In the genomic region with DNA sequence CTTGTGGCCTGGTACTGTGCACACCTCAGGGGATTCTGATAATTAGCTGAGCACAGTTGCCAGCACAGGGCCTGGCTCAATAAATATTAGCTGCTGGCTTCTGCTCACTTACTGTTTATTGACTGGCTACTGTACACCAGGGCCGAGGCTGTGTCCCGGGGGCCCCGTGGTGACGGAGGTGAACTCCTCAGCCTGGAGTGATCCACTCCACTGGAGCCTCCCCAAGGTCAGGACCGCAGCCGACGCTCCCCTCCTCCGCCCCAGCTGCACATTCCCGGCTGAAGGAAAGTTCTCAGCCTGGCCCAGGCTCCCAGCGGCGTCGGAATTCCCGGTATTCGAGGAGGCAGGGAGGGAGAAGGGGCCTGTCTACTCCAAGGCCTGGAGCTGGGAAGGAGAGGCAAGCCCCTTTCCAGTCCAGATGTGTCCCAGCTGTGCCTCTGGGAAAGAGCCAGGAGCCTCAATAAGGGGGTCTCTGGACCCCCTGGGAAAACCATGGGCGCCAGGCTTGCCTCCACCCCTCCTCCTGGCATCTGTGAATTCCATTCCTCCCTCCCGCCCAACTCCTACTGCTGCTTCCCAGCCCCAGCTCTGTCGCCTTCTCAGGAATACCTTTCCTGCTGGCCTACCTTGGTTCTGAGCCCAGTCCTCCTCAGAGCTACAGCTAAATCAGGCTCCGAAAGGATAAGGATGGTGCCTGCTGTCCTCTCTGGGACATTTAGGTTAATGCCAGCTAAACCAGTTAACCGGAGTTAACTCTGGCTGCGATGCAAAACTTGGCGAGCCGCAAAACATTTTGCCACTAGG, we compare ENCODE assay signal across 1 cellular context.
TF ChIP-seq lines count a peak whose summit lies in the region.

No MANE protein-coding gene starts in this region.

TF ChIP-seq in HepG2, 621 proteins besides CTCF, POLR2A, EP300 and RAD21 (continued from another document and continues in another):
- TF ChIP-seq, protein P1, sequence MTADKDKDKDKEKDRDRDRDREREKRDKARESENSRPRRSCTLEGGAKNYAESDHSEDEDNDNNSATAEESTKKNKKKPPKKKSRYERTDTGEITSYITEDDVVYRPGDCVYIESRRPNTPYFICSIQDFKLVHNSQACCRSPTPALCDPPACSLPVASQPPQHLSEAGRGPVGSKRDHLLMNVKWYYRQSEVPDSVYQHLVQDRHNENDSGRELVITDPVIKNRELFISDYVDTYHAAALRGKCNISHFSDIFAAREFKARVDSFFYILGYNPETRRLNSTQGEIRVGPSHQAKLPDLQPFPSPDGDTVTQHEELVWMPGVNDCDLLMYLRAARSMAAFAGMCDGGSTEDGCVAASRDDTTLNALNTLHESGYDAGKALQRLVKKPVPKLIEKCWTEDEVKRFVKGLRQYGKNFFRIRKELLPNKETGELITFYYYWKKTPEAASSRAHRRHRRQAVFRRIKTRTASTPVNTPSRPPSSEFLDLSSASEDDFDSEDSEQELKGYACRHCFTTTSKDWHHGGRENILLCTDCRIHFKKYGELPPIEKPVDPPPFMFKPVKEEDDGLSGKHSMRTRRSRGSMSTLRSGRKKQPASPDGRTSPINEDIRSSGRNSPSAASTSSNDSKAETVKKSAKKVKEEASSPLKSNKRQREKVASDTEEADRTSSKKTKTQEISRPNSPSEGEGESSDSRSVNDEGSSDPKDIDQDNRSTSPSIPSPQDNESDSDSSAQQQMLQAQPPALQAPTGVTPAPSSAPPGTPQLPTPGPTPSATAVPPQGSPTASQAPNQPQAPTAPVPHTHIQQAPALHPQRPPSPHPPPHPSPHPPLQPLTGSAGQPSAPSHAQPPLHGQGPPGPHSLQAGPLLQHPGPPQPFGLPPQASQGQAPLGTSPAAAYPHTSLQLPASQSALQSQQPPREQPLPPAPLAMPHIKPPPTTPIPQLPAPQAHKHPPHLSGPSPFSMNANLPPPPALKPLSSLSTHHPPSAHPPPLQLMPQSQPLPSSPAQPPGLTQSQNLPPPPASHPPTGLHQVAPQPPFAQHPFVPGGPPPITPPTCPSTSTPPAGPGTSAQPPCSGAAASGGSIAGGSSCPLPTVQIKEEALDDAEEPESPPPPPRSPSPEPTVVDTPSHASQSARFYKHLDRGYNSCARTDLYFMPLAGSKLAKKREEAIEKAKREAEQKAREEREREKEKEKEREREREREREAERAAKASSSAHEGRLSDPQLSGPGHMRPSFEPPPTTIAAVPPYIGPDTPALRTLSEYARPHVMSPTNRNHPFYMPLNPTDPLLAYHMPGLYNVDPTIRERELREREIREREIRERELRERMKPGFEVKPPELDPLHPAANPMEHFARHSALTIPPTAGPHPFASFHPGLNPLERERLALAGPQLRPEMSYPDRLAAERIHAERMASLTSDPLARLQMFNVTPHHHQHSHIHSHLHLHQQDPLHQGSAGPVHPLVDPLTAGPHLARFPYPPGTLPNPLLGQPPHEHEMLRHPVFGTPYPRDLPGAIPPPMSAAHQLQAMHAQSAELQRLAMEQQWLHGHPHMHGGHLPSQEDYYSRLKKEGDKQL (CRISPR knock-in tag; IDR thresholded peaks at IDR 0.05; ENCODE audit: low read depth), result no peak
- TF ChIP-seq ASH2L (IDR thresholded peaks at IDR 0.05; ENCODE audit: insufficient read length, low read depth, low read length), result peak; percentile 28
- no peak for TF ChIP-seq RFX5 (IDR thresholded peaks at IDR 0.05; ENCODE audit: low read depth, low read length)
- no peak for TF ChIP-seq ZNF180 (CRISPR knock-in tag; IDR thresholded peaks at IDR 0.05; ENCODE audit: borderline replicate concordance, low read depth)
- no peak for TF ChIP-seq FOXC1 (CRISPR knock-in tag; IDR thresholded peaks at IDR 0.05; ENCODE audit: borderline replicate concordance)
- TF ChIP-seq, protein P2, sequence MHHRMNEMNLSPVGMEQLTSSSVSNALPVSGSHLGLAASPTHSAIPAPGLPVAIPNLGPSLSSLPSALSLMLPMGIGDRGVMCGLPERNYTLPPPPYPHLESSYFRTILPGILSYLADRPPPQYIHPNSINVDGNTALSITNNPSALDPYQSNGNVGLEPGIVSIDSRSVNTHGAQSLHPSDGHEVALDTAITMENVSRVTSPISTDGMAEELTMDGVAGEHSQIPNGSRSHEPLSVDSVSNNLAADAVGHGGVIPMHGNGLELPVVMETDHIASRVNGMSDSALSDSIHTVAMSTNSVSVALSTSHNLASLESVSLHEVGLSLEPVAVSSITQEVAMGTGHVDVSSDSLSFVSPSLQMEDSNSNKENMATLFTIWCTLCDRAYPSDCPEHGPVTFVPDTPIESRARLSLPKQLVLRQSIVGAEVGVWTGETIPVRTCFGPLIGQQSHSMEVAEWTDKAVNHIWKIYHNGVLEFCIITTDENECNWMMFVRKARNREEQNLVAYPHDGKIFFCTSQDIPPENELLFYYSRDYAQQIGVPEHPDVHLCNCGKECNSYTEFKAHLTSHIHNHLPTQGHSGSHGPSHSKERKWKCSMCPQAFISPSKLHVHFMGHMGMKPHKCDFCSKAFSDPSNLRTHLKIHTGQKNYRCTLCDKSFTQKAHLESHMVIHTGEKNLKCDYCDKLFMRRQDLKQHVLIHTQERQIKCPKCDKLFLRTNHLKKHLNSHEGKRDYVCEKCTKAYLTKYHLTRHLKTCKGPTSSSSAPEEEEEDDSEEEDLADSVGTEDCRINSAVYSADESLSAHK (CRISPR knock-in tag; IDR thresholded peaks at IDR 0.05; ENCODE audit: borderline replicate concordance), result no peak
- no peak for TF ChIP-seq CC2D1A (CRISPR knock-in tag; IDR thresholded peaks at IDR 0.05)
- no peak for TF ChIP-seq ZNF577 (CRISPR knock-in tag; IDR thresholded peaks at IDR 0.05; ENCODE audit: borderline replicate concordance, low read depth)
- no peak for TF ChIP-seq ATF7 (IDR thresholded peaks at IDR 0.05)
- no peak for TF ChIP-seq ATF7 (CRISPR knock-in tag; IDR thresholded peaks at IDR 0.05)
- TF ChIP-seq, protein P3, sequence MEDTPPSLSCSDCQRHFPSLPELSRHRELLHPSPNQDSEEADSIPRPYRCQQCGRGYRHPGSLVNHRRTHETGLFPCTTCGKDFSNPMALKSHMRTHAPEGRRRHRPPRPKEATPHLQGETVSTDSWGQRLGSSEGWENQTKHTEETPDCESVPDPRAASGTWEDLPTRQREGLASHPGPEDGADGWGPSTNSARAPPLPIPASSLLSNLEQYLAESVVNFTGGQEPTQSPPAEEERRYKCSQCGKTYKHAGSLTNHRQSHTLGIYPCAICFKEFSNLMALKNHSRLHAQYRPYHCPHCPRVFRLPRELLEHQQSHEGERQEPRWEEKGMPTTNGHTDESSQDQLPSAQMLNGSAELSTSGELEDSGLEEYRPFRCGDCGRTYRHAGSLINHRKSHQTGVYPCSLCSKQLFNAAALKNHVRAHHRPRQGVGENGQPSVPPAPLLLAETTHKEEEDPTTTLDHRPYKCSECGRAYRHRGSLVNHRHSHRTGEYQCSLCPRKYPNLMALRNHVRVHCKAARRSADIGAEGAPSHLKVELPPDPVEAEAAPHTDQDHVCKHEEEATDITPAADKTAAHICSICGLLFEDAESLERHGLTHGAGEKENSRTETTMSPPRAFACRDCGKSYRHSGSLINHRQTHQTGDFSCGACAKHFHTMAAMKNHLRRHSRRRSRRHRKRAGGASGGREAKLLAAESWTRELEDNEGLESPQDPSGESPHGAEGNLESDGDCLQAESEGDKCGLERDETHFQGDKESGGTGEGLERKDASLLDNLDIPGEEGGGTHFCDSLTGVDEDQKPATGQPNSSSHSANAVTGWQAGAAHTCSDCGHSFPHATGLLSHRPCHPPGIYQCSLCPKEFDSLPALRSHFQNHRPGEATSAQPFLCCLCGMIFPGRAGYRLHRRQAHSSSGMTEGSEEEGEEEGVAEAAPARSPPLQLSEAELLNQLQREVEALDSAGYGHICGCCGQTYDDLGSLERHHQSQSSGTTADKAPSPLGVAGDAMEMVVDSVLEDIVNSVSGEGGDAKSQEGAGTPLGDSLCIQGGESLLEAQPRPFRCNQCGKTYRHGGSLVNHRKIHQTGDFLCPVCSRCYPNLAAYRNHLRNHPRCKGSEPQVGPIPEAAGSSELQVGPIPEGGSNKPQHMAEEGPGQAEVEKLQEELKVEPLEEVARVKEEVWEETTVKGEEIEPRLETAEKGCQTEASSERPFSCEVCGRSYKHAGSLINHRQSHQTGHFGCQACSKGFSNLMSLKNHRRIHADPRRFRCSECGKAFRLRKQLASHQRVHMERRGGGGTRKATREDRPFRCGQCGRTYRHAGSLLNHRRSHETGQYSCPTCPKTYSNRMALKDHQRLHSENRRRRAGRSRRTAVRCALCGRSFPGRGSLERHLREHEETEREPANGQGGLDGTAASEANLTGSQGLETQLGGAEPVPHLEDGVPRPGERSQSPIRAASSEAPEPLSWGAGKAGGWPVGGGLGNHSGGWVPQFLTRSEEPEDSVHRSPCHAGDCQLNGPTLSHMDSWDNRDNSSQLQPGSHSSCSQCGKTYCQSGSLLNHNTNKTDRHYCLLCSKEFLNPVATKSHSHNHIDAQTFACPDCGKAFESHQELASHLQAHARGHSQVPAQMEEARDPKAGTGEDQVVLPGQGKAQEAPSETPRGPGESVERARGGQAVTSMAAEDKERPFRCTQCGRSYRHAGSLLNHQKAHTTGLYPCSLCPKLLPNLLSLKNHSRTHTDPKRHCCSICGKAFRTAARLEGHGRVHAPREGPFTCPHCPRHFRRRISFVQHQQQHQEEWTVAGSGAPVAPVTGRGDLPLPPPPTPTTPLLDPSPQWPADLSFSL (CRISPR knock-in tag; IDR thresholded peaks at IDR 0.05), result no peak
- TF ChIP-seq, protein P4, sequence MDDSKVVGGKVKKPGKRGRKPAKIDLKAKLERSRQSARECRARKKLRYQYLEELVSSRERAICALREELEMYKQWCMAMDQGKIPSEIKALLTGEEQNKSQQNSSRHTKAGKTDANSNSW (CRISPR knock-in tag; IDR thresholded peaks at IDR 0.05; ENCODE audit: borderline replicate concordance), result no peak
- TF ChIP-seq, protein P5, sequence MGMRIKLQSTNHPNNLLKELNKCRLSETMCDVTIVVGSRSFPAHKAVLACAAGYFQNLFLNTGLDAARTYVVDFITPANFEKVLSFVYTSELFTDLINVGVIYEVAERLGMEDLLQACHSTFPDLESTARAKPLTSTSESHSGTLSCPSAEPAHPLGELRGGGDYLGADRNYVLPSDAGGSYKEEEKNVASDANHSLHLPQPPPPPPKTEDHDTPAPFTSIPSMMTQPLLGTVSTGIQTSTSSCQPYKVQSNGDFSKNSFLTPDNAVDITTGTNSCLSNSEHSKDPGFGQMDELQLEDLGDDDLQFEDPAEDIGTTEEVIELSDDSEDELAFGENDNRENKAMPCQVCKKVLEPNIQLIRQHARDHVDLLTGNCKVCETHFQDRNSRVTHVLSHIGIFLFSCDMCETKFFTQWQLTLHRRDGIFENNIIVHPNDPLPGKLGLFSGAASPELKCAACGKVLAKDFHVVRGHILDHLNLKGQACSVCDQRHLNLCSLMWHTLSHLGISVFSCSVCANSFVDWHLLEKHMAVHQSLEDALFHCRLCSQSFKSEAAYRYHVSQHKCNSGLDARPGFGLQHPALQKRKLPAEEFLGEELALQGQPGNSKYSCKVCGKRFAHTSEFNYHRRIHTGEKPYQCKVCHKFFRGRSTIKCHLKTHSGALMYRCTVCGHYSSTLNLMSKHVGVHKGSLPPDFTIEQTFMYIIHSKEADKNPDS (CRISPR knock-in tag; IDR thresholded peaks at IDR 0.05), result no peak
- TF ChIP-seq ZNF589 (CRISPR knock-in tag; conservative IDR thresholded peaks at IDR 0.05), result no peak
- TF ChIP-seq, protein P6, sequence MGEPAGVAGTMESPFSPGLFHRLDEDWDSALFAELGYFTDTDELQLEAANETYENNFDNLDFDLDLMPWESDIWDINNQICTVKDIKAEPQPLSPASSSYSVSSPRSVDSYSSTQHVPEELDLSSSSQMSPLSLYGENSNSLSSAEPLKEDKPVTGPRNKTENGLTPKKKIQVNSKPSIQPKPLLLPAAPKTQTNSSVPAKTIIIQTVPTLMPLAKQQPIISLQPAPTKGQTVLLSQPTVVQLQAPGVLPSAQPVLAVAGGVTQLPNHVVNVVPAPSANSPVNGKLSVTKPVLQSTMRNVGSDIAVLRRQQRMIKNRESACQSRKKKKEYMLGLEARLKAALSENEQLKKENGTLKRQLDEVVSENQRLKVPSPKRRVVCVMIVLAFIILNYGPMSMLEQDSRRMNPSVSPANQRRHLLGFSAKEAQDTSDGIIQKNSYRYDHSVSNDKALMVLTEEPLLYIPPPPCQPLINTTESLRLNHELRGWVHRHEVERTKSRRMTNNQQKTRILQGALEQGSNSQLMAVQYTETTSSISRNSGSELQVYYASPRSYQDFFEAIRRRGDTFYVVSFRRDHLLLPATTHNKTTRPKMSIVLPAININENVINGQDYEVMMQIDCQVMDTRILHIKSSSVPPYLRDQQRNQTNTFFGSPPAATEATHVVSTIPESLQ (CRISPR knock-in tag; conservative IDR thresholded peaks at IDR 0.05), result no peak
- TF ChIP-seq, protein P7, sequence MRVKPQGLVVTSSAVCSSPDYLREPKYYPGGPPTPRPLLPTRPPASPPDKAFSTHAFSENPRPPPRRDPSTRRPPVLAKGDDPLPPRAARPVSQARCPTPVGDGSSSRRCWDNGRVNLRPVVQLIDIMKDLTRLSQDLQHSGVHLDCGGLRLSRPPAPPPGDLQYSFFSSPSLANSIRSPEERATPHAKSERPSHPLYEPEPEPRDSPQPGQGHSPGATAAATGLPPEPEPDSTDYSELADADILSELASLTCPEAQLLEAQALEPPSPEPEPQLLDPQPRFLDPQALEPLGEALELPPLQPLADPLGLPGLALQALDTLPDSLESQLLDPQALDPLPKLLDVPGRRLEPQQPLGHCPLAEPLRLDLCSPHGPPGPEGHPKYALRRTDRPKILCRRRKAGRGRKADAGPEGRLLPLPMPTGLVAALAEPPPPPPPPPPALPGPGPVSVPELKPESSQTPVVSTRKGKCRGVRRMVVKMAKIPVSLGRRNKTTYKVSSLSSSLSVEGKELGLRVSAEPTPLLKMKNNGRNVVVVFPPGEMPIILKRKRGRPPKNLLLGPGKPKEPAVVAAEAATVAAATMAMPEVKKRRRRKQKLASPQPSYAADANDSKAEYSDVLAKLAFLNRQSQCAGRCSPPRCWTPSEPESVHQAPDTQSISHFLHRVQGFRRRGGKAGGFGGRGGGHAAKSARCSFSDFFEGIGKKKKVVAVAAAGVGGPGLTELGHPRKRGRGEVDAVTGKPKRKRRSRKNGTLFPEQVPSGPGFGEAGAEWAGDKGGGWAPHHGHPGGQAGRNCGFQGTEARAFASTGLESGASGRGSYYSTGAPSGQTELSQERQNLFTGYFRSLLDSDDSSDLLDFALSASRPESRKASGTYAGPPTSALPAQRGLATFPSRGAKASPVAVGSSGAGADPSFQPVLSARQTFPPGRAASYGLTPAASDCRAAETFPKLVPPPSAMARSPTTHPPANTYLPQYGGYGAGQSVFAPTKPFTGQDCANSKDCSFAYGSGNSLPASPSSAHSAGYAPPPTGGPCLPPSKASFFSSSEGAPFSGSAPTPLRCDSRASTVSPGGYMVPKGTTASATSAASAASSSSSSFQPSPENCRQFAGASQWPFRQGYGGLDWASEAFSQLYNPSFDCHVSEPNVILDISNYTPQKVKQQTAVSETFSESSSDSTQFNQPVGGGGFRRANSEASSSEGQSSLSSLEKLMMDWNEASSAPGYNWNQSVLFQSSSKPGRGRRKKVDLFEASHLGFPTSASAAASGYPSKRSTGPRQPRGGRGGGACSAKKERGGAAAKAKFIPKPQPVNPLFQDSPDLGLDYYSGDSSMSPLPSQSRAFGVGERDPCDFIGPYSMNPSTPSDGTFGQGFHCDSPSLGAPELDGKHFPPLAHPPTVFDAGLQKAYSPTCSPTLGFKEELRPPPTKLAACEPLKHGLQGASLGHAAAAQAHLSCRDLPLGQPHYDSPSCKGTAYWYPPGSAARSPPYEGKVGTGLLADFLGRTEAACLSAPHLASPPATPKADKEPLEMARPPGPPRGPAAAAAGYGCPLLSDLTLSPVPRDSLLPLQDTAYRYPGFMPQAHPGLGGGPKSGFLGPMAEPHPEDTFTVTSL (CRISPR knock-in tag; IDR thresholded peaks at IDR 0.05; ENCODE audit: borderline replicate concordance), result no peak
- no peak for TF ChIP-seq ZNF782 (CRISPR knock-in tag; IDR thresholded peaks at IDR 0.05; ENCODE audit: borderline replicate concordance)
- no peak for TF ChIP-seq ZNF552 (CRISPR knock-in tag; IDR thresholded peaks at IDR 0.05; ENCODE audit: borderline replicate concordance)
- no peak for TF ChIP-seq ZNF788 (CRISPR knock-in tag; IDR thresholded peaks at IDR 0.05; ENCODE audit: borderline replicate concordance)
- no peak for TF ChIP-seq ZSCAN22 (CRISPR knock-in tag; IDR thresholded peaks at IDR 0.05)
- no peak for TF ChIP-seq ZNF598 (CRISPR knock-in tag; IDR thresholded peaks at IDR 0.05; ENCODE audit: borderline replicate concordance)
